10 cellular contexts compared by ENCODE assay signal in genomic region chr18:8730080-8730827, GRCh38. TPM values are rescaled to one million over a fixed set of nuclear protein-coding genes. Genes with fewer than 3 reads are reported as not detected.
DNase-seq lines count a peak whose midpoint lies in the region; ATAC-seq and TF ChIP-seq lines count a peak whose summit lies in the region.
"Had no signal": no experiment of that assay in that cellular context is flagged by ENCODE, and none has a peak within 500 bp of the region (broad histone marks: within the 10 kb centered on the region; RNA-seq: fewer than 3 reads in every experiment).

No MANE protein-coding gene starts in this region.

- WGBS in right lobe of liver (ENCODE audit: insufficient coverage, low coverage, low lambda C conversion rate, missing lambda C conversion rate): 25% methylated on average over 14 of the region's 16 CpGs

- H3K4me1 ChIP-seq in right lobe of liver: no peaks in the 10 kb centered on the region

- H3K36me3 ChIP-seq in right lobe of liver: no peaks in the 10 kb centered on the region
- H3K36me3 ChIP-seq: spleen had no signal

- H3K9me3 ChIP-seq in right lobe of liver: no peaks in the 10 kb centered on the region

- H3K27me3 ChIP-seq in right lobe of liver: no peaks in the 10 kb centered on the region

- ATAC-seq in right lobe of liver: peak; percentile 96 to 100 (median 97)
- ATAC-seq in HG02610 (IDR thresholded peaks at IDR 0.05; ENCODE audit: unreplicated experiment): no peak
- ATAC-seq in GM18909 (IDR thresholded peaks at IDR 0.05; ENCODE audit: poor library complexity, unreplicated experiment): no peak

- intact Hi-C loops in right lobe of liver (cut with DNase I): no loop called here

- DNase-seq in NCI-H1092 treated with DMSO at 0.1 percent for 48 hours (lab: John Stamatoyannopoulos, UW): peak; percentile 5
- DNase-seq in NCI-H1092 (lab: John Stamatoyannopoulos, UW): no peak
- DNase-seq in astrocyte of the hippocampus (ENCODE audit: low read depth, low spot score): peak; percentile 93
- peak; percentile 67 to 84 (median 76) for DNase-seq in right lobe of liver
- peak; percentile 70 for DNase-seq in ureter (ENCODE audit: low spot score)
- DNase-seq in stimulated activated CD4-positive, alpha-beta T cell treated with anti-CD3 and anti-CD28 coated beads, Interleukin-4, amount 100 ng/mL, for 1 hour: no peak
- DNase-seq: spleen had no signal

- H3K27ac ChIP-seq in right lobe of liver: peak overlapping the region in 1 of 3 donors; percentile 2
- H3K27ac ChIP-seq: epithelial cell of prostate, spleen had no signal

- no peak for TF ChIP-seq CTCF in right lobe of liver (IDR thresholded peaks at IDR 0.05)

- TF ChIP-seq POLR2A in right lobe of liver (IDR thresholded peaks at IDR 0.05): no peak

- no peak overlapping the region for H3K4me3 ChIP-seq in right lobe of liver
- H3K4me3 ChIP-seq: spleen had no signal

RNA-seq across cellular contexts. Expression of gene MTCL1, which starts 24.9 kb away (rescaled TPM):
- total RNA-seq in right lobe of liver (1 to 10 TPM; 1.4 to 7.4 (median 3.6) TPM), ureter (150 TPM)

Comparison
In these comparisons a context has a peak if more than half of its experiments do, and no peak if none do; other contexts are left out.
1. DNase-seq: peak in NCI-H1092 treated with DMSO at 0.1 percent for 48 hours (single experiment), astrocyte of the hippocampus (single experiment), right lobe of liver (3 of 3) and ureter (single experiment); none in NCI-H1092 (single experiment) and stimulated activated CD4-positive, alpha-beta T cell treated with anti-CD3 and anti-CD28 coated beads, Interleukin-4, amount 100 ng/mL, for 1 hour (single experiment).
2. ATAC-seq: peak in right lobe of liver (4 of 4); none in HG02610 (single experiment) and GM18909 (single experiment).
3. RNA of gene MTCL1, which starts 24.9 kb away (total RNA-seq): 150 TPM in ureter (single experiment); 1.4 to 7.4 TPM in right lobe of liver; every median in the first group is over 10 times any median in the second.